ENCODE assay signal across 26 cellular contexts in the genomic region with DNA sequence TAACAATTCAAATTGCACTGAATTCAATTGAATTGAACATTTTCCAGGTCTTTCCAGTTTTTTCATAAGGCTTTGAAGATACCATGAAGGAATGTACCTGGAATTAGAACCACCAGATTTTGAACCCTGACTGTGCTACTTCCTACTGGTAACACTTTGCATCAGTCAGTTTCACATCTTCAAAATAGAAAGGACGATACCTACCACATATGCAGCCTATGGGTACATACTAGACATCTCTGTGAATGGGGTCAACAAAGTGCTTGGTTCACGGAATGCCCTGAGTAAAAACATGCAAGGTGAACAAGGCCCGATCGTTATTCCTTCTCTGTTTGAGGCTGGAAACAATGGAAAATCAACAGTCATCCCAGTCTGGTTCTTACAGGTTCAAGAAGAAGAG. TPM values are rescaled to one million over a fixed set of nuclear protein-coding genes. Genes with fewer than 3 reads are reported as not detected.
"Had no signal": no experiment of that assay in that cellular context is flagged by ENCODE, and none has a peak within 500 bp of the region (broad histone marks: within the 10 kb centered on the region; RNA-seq: fewer than 3 reads in every experiment).

No MANE protein-coding gene starts in this region.

- ATAC-seq: naive thymus-derived CD8-positive, alpha-beta T cell; natural killer cell treated with Interleukin-12 subunit alpha and Interleukin-12 subunit beta and Interleukin-15 and Interleukin-18, amount 100 ng/mL, for 72 hours; psoas muscle; right cardiac atrium; right lobe of liver; stimulated activated effector memory CD8-positive, alpha-beta T cell treated with anti-CD3 and anti-CD28 coated beads, Interleukin-12 subunit alpha, Interleukin-12 subunit beta, amount 100 ng/mL, for 72 hours; stimulated activated naive B cell treated with anti-CD40 and anti-IgM and Interleukin-4, amounts not matched to agents 10 μg/mL and 1 μg/mL and 100 μg/mL, for 72 hours; upper lobe of right lung had no signal

- H3K4me3 ChIP-seq: ovary, psoas muscle, right lobe of liver, sigmoid colon, stomach, suprapubic skin, testis, tibial artery, transverse colon, upper lobe of right lung, uterus had no signal

- H3K79me2 ChIP-seq: parathyroid adenoma had no signal

- H3K27ac ChIP-seq: ovary, parathyroid adenoma, psoas muscle, right lobe of liver, sigmoid colon, stomach, suprapubic skin, testis, tibial artery, transverse colon, upper lobe of right lung, uterus had no signal

- H3K9ac ChIP-seq: parathyroid adenoma had no signal

- H2AFZ ChIP-seq: parathyroid adenoma had no signal

- H3K4me1 ChIP-seq: parathyroid adenoma, psoas muscle, right lobe of liver, sigmoid colon, suprapubic skin, testis, tibial artery, transverse colon, upper lobe of right lung, uterus had no signal

- H3K27me3 ChIP-seq: ovary, right lobe of liver, sigmoid colon, stomach, suprapubic skin, testis, tibial artery, transverse colon, upper lobe of right lung, uterus had no signal

- H3K9me3 ChIP-seq: ovary, psoas muscle, right lobe of liver, sigmoid colon, stomach, suprapubic skin, testis, tibial artery, transverse colon, upper lobe of right lung, uterus had no signal

- H3K36me3 ChIP-seq: ovary, right lobe of liver, sigmoid colon, stomach, suprapubic skin, tibial artery, transverse colon, upper lobe of right lung, uterus had no signal

- DNase-seq: naive thymus-derived CD8-positive, alpha-beta T cell; nephron progenitor cell; occipital lobe; ovary; posterior cingulate gyrus; psoas muscle; right cardiac atrium; right lobe of liver; sigmoid colon; small intestine; stimulated activated CD4-positive, alpha-beta T cell treated with anti-CD3 and anti-CD28 coated beads, Interleukin-15, amount 100 ng/mL, for 24 hours; stimulated activated CD4-positive, alpha-beta T cell treated with anti-CD3 and anti-CD28 coated beads, Interleukin-2, amount 100 ng/mL, for 24 hours; stimulated activated CD4-positive, alpha-beta T cell treated with anti-CD3 and anti-CD28 coated beads, Interleukin-2, amount 100 ng/mL, for 48 hours; stimulated activated CD4-positive, alpha-beta T cell treated with anti-CD3 and anti-CD28 coated beads, Interleukin-4, amount 100 ng/mL, for 24 hours; stimulated activated naive B cell treated with anti-CD40 and anti-IgM and Interleukin-4, amounts not matched to agents 10 μg/mL and 1 μg/mL and 100 μg/mL, for 72 hours; stimulated activated naive CD4-positive, alpha-beta T cell treated with Interleukin-2 at 50 U/mL for 16 hours; stomach; testis; tibial artery; transverse colon; upper lobe of right lung; uterus had no signal

RNA-seq across cellular contexts. Expression of gene WLS, which starts 41.2 kb away (rescaled TPM):
- polyA plus RNA-seq: naive thymus-derived CD8-positive, alpha-beta T cell had no signal
